ENCODE assay signal across 16 cellular contexts in genomic region chr2:118699816-118700215, GRCh38.
DNase-seq lines count a peak whose midpoint lies in the region; ATAC-seq, FAIRE-seq and TF ChIP-seq lines count a peak whose summit lies in the region.
"Had no signal": no experiment of that assay in that cellular context is flagged by ENCODE, and none has a peak within 500 bp of the region (broad histone marks: within the 10 kb centered on the region; RNA-seq: fewer than 3 reads in every experiment).

No MANE protein-coding gene starts in this region.

- peak overlapping the region; percentile 57; the same call in 1 of the 2 replicates for H3K9ac ChIP-seq in BLaER1
- peak overlapping the region in 1 of 2 experiments; percentile 71; a peak in 1 of 4 replicates for H3K9ac ChIP-seq in K562 (ENCODE audit: insufficient read depth in 1 of 2, low read depth in 2 of 2, low read length in 2 of 2)
- no peak overlapping the region for H3K9ac ChIP-seq in smooth muscle cell (ENCODE audit: low read depth)

- TF ChIP-seq POLR2A in K562 (conservative IDR thresholded peaks at IDR 0.05): no peak

- CTCF ChIA-PET in K562 (lab: Yijun Ruan, JAX; ENCODE audit: low intra/inter-chr PET ratio) (no interaction called here), MCF 10A (lab: Yijun Ruan, JAX) (no interaction called here)

- peak overlapping the region; percentile 62 for H2AFZ ChIP-seq in K562 (ENCODE audit: low read depth, low read length)
- H2AFZ ChIP-seq in hepatocyte: no peak overlapping the region
- no peak overlapping the region for H2AFZ ChIP-seq in smooth muscle cell (ENCODE audit: low read depth)

- peak overlapping the region; percentile 56 for H3K27ac ChIP-seq in BLaER1
- no peak overlapping the region for H3K27ac ChIP-seq in K562 (ENCODE audit: extremely low read depth, low read depth, low read length)
- no peak overlapping the region for H3K27ac ChIP-seq in hepatocyte
- peak overlapping the region; percentile 31 for H3K27ac ChIP-seq in smooth muscle cell (ENCODE audit: low read depth)
- H3K27ac ChIP-seq: 22Rv1 had no signal

- H3K27me3 ChIP-seq in BLaER1 (no peaks in the 10 kb centered on the region), K562 (ENCODE audit: control insufficient read depth in 2 of 2, insufficient read depth in 2 of 2, low read length in 2 of 2) (no peaks in the 10 kb centered on the region), hepatocyte (no peaks in the 10 kb centered on the region), smooth muscle cell (ENCODE audit: low read depth) (no peaks in the 10 kb centered on the region)

- H3K79me2 ChIP-seq in K562 (ENCODE audit: control insufficient read depth, insufficient read depth, low read length): no peaks in the 10 kb centered on the region
- no peaks in the 10 kb centered on the region for H3K79me2 ChIP-seq in hepatocyte
- no peaks in the 10 kb centered on the region for H3K79me2 ChIP-seq in smooth muscle cell (ENCODE audit: low read depth)

- no peaks in the 10 kb centered on the region for H3K9me1 ChIP-seq in K562 (ENCODE audit: control insufficient read depth, insufficient read depth, low read length)

- TF ChIP-seq EP300 in K562 (IDR thresholded peaks at IDR 0.05; ENCODE audit: low read length): no peak

- no peak for TF ChIP-seq CTCF in K562 (IDR thresholded peaks at IDR 0.05 in 2 of 3, conservative IDR thresholded peaks at IDR 0.05 in 1 of 3; ENCODE audit: insufficient read depth in 2 of 3, low read depth in 1 of 3, low read length in 3 of 3)
- no peak for TF ChIP-seq CTCF in hepatocyte (IDR thresholded peaks at IDR 0.05; ENCODE audit: poor library complexity)
- TF ChIP-seq CTCF in smooth muscle cell (IDR thresholded peaks at IDR 0.05; ENCODE audit: borderline replicate concordance, insufficient read depth, poor library complexity, severe bottlenecking): no peak
- no peak for TF ChIP-seq CTCF in MCF 10A (IDR thresholded peaks at IDR 0.05; ENCODE audit: unreplicated experiment)

- no peak overlapping the region for H3K4me3 Mint-ChIP-seq in MCF 10A (ENCODE audit: unreplicated experiment)
- H3K4me3 Mint-ChIP-seq: CD4-positive, alpha-beta T cell; H9 had no signal

- no peaks in the 10 kb centered on the region for H3K27me3 Mint-ChIP-seq in MCF 10A (ENCODE audit: insufficient read depth, unreplicated experiment)

- H3K4me1 ChIP-seq in BLaER1: peaks cover 47% of the 10 kb centered on the region
- peaks cover 0 to 5% of the 10 kb centered on the region in 2 experiments; a peak in 1 of 5 replicates for H3K4me1 ChIP-seq in K562 (replicated peaks in 1 of 2; ENCODE audit: control insufficient read depth in 2 of 2, insufficient read depth in 2 of 2, low read length in 2 of 2)
- no peaks in the 10 kb centered on the region for H3K4me1 ChIP-seq in hepatocyte (ENCODE audit: insufficient read depth)
- peaks cover 4% of the 10 kb centered on the region for H3K4me1 ChIP-seq in smooth muscle cell (ENCODE audit: low read depth)

- no peak for TF ChIP-seq RAD21 in K562 (CRISPR knock-in tag; conservative IDR thresholded peaks at IDR 0.05 in 1 of 2, IDR thresholded peaks at IDR 0.05 in 1 of 2)

- H3K9me3 ChIP-seq in BLaER1 (no peaks in the 10 kb centered on the region; the same call in 1 of the 2 replicates), K562 (replicated peaks; ENCODE audit: control insufficient read depth, insufficient read depth, low read depth, low read length) (no peaks in the 10 kb centered on the region), hepatocyte (ENCODE audit: low read depth) (peaks cover 6% of the 10 kb centered on the region), smooth muscle cell (replicated peaks; ENCODE audit: low read depth) (no peaks in the 10 kb centered on the region)

- no peak for DNase-seq in K562 (ENCODE audit: extremely low read depth in 1 of 4, low spot score in 3 of 4)
- peak; percentile 14 for DNase-seq in hepatocyte (ENCODE audit: low spot score)
- no peak for DNase-seq in smooth muscle cell (lab: John Stamatoyannopoulos, UW; ENCODE audit: unreplicated experiment)
- DNase-seq in MCF 10A (ENCODE audit: unreplicated experiment): no peak
- no peak for DNase-seq in NCI-H226
- DNase-seq: CD4-positive, alpha-beta T cell; DND-41; GDM1; GOT3; H9 had no signal

- in situ Hi-C loops in K562 (cut with MboI): no loop called here

- peak overlapping the region; percentile 75 for H3K4me2 ChIP-seq in BLaER1
- no peak overlapping the region for H3K4me2 ChIP-seq in K562 (ENCODE audit: insufficient read depth, low read length)
- no peak overlapping the region for H3K4me2 ChIP-seq in hepatocyte
- no peak overlapping the region for H3K4me2 ChIP-seq in smooth muscle cell

- no peaks in the 10 kb centered on the region for H3F3A ChIP-seq in smooth muscle cell (ENCODE audit: low read depth)

- WGBS in K562 (ENCODE audit: insufficient coverage, low coverage, missing lambda C conversion rate): 23% methylated on average over 10 of the region's 11 CpGs
- WGBS in hepatocyte (ENCODE audit: low lambda C conversion rate, missing lambda C conversion rate): 48% methylated on average over 11 of the region's 11 CpGs
- WGBS in smooth muscle cell (ENCODE audit: low lambda C conversion rate): 59% methylated on average over 8 of the region's 11 CpGs

- H3K4me3 ChIP-seq in BLaER1: no peak overlapping the region
- H3K4me3 ChIP-seq in K562: no peak overlapping the region
- no peak overlapping the region for H3K4me3 ChIP-seq in hepatocyte
- H3K4me3 ChIP-seq in smooth muscle cell: no peak overlapping the region

- no peak for FAIRE-seq in K562 (lab: Jason Lieb, UNC)
- FAIRE-seq: GM12892, HepG2, HTR-8/SVneo had no signal

- POLR2A ChIA-PET in K562 (lab: Yijun Ruan, JAX): no interaction called here
- POLR2A ChIA-PET in MCF 10A (lab: Yijun Ruan, JAX): no interaction called here

- no peaks in the 10 kb centered on the region for H3K36me3 Mint-ChIP-seq in MCF 10A (ENCODE audit: insufficient read depth, unreplicated experiment)

- H3K36me3 ChIP-seq in BLaER1: no peaks in the 10 kb centered on the region
- no peaks in the 10 kb centered on the region for H3K36me3 ChIP-seq in K562 (ENCODE audit: control insufficient read depth, insufficient read depth, low read length)
- H3K36me3 ChIP-seq in hepatocyte (replicated peaks; ENCODE audit: insufficient read depth, low read depth): no peaks in the 10 kb centered on the region
- no peaks in the 10 kb centered on the region for H3K36me3 ChIP-seq in smooth muscle cell (ENCODE audit: low read depth)

- H3K4me1 Mint-ChIP-seq in MCF 10A (ENCODE audit: insufficient read depth, unreplicated experiment): peaks cover 34% of the 10 kb centered on the region

- H3K9me3 Mint-ChIP-seq in MCF 10A (ENCODE audit: unreplicated experiment): no peaks in the 10 kb centered on the region
- H3K9me3 Mint-ChIP-seq: CD4-positive, alpha-beta T cell had no signal

- BruUV-seq in K562 (replicated peaks; lab: Mats Ljungman, UMichigan) (no TSS peak), MCF 10A (replicated peaks; lab: Mats Ljungman, UMichigan) (no TSS peak)

- H3K9me2 ChIP-seq in hepatocyte (replicated peaks; ENCODE audit: insufficient read depth): no peaks in the 10 kb centered on the region

- intact Hi-C loops in K562 (cut with micrococcal nuclease): no loop called here
- intact Hi-C loops in MCF 10A (cut with micrococcal nuclease): no loop called here

- H3K27ac Mint-ChIP-seq in MCF 10A (ENCODE audit: low read depth, unreplicated experiment): no peak overlapping the region
- H3K27ac Mint-ChIP-seq: CD4-positive, alpha-beta T cell; H9 had no signal

- H4K20me1 ChIP-seq in BLaER1 (no peaks in the 10 kb centered on the region), K562 (replicated peaks; ENCODE audit: control insufficient read depth, insufficient read depth, low read length) (no peaks in the 10 kb centered on the region), hepatocyte (ENCODE audit: insufficient read depth, poor library complexity, severe bottlenecking) (no peaks in the 10 kb centered on the region), smooth muscle cell (ENCODE audit: low read depth) (no peaks in the 10 kb centered on the region)

- ATAC-seq in K562 (peak; percentile 35; the same call in 1 of the 3 replicates), HG03342 (IDR thresholded peaks at IDR 0.05; ENCODE audit: unreplicated experiment) (no peak)
- ATAC-seq: HepG2 had no signal

TF ChIP-seq in K562, 482 proteins besides CTCF, POLR2A, EP300 and RAD21 (continues in another document):
- TF ChIP-seq ZNF408 (CRISPR knock-in tag; IDR thresholded peaks at IDR 0.05; ENCODE audit: low read depth): no peak
- TF ChIP-seq ZKSCAN8 (CRISPR knock-in tag; IDR thresholded peaks at IDR 0.05): no peak
- TF ChIP-seq CSDE1 (IDR thresholded peaks at IDR 0.05): no peak
- no peak for TF ChIP-seq XRCC3 (IDR thresholded peaks at IDR 0.05)
- TF ChIP-seq GTF3C2 (IDR thresholded peaks at IDR 0.05; ENCODE audit: borderline replicate concordance, extremely low read depth, insufficient read length): no peak
- no peak for TF ChIP-seq EHMT2 (IDR thresholded peaks at IDR 0.05)

Comparison
In these comparisons a context has a peak if more than half of its experiments do, and no peak if none do; other contexts are left out.
1. H3K27ac ChIP-seq: peak in BLaER1 (single experiment) and smooth muscle cell (single experiment); none in K562 (single experiment) and hepatocyte (single experiment).